ENCODE assay signal across 21 cellular contexts in the genomic region with DNA sequence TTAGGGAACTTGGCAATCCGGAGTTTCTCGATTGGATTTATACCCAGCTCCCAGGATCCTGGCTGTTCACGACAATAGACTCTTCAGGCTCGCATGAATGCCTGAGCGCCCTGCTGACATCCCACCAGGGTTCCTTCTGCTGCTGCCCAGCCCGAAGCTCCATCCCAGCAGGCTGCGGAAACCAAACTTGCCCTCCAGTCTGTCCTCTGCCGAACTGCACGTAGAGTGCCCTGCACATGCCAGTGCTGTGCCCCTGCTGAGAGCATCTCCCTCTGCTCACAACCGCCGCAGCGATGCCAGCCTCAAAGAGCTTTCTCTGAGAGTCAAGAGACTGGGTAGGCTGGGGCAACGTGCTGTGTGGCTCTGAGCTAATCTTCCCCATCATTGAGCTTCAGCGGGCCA. TPM values are rescaled to one million over a fixed set of nuclear protein-coding genes. Genes with fewer than 3 reads are reported as not detected.
DNase-seq lines count a peak whose midpoint lies in the region; ATAC-seq and TF ChIP-seq lines count a peak whose summit lies in the region.
"Had no signal": no experiment of that assay in that cellular context is flagged by ENCODE, and none has a peak within 500 bp of the region (broad histone marks: within the 10 kb centered on the region; RNA-seq: fewer than 3 reads in every experiment).

No MANE protein-coding gene starts in this region.

- peak overlapping the region in 2 of 3 experiments; percentile 17 to 42; a peak in 3 of 7 replicates for H3K27ac Mint-ChIP-seq in H9
- H3K27ac Mint-ChIP-seq: activated B cell treated with CpG ODN at 0.5 μM for 24 hours; activated naive CD8-positive, alpha-beta T cell treated with anti-CD3 and anti-CD28 coated beads, Interleukin-2, amount 50 U/mL, for 24 hours; activated T-helper 2 cell treated with anti-CD3 and anti-CD28 coated beads, Interferon-gamma antibody, Interleukin-2, Interleukin-4, amounts not matched to agents 10 μg/mL and 5 μg/mL and 100 μg/mL, durations not matched to agents 14 hours and 24 hours and 36 hours had no signal

- peak overlapping the region; percentile 69 for H3K4me2 ChIP-seq in H9 (ENCODE audit: insufficient read depth, insufficient read length, low read length)

- H3K79me2 ChIP-seq in H9 (ENCODE audit: insufficient read depth, low read length) = no peaks in the 10 kb centered on the region

- TF ChIP-seq CTCF in H9 (conservative IDR thresholded peaks at IDR 0.05) (no peak), foreskin keratinocyte (conservative IDR thresholded peaks at IDR 0.05) (no peak), mucosa of descending colon (IDR thresholded peaks at IDR 0.05) (no peak)

- H3K27me3 ChIP-seq in H9 (ENCODE audit: insufficient read depth, low read length) (no peaks in the 10 kb centered on the region), foreskin keratinocyte (peaks cover 15% of the 10 kb centered on the region)
- H3K27me3 ChIP-seq: cardiac muscle cell, ovary had no signal

- H3K4me3 Mint-ChIP-seq in H9 = peak overlapping the region; percentile 37 to 70
- H3K4me3 Mint-ChIP-seq: activated B cell treated with CpG ODN at 0.5 μM for 24 hours; activated naive CD8-positive, alpha-beta T cell treated with anti-CD3 and anti-CD28 coated beads, Interleukin-2, amount 50 U/mL, for 24 hours had no signal

- H3K4ac ChIP-seq in H9 (ENCODE audit: low read depth, low read length) = no peak overlapping the region

- no peak overlapping the region for H2BK12ac ChIP-seq in H9 (ENCODE audit: insufficient read length, low read depth, low read length)

- peaks cover 11% of the 10 kb centered on the region for H3K27me3 Mint-ChIP-seq in H9 (ENCODE audit: low read depth)
- H3K27me3 Mint-ChIP-seq: activated B cell treated with CpG ODN at 0.5 μM for 24 hours had no signal

- H3K18ac ChIP-seq in H9 (ENCODE audit: insufficient read length, low read depth, low read length) = no peak overlapping the region

- no peak overlapping the region for H4K5ac ChIP-seq in H9 (ENCODE audit: insufficient read length, low read depth, low read length)

- H2AK5ac ChIP-seq in H9 (ENCODE audit: insufficient read length, low read length) = no peak overlapping the region

- ATAC-seq in GM19351 (IDR thresholded peaks at IDR 0.05; ENCODE audit: unreplicated experiment) = no peak
- ATAC-seq in foreskin keratinocyte = no peak
- ATAC-seq in mucosa of descending colon = no peak
- ATAC-seq: activated naive CD8-positive, alpha-beta T cell treated with anti-CD3 and anti-CD28 coated beads, Interleukin-2, amount 50 U/mL, for 24 hours; left colon had no signal

- no peak overlapping the region for H2BK120ac ChIP-seq in H9 (ENCODE audit: low read depth, low read length, poor library complexity, severe bottlenecking)

- peaks cover 3% of the 10 kb centered on the region; the same call in 1 of the 2 replicates for H3K4me1 ChIP-seq in H9 (ENCODE audit: insufficient read depth, low read length)
- no peaks in the 10 kb centered on the region for H3K4me1 ChIP-seq in foreskin keratinocyte
- no peaks in the 10 kb centered on the region for H3K4me1 ChIP-seq in mucosa of descending colon (ENCODE audit: low read depth)

- no peak overlapping the region for H4K91ac ChIP-seq in H9 (ENCODE audit: insufficient read length, low read depth, low read length)

- no peak overlapping the region for H2AFZ ChIP-seq in H9 (ENCODE audit: low read length)

- intact Hi-C loops in cardiac septum (cut with DNase I) = no loop called here
- intact Hi-C loops in mucosa of descending colon (cut with DNase I, micrococcal nuclease) = no loop called here

- WGBS in H9 (ENCODE audit: extremely low coverage, insufficient read length, low lambda C conversion rate) = no CpG with 5 or more reads among the region's 14 CpGs

- H2BK20ac ChIP-seq in H9 (ENCODE audit: low read depth, low read length, poor library complexity, severe bottlenecking) = no peak overlapping the region

- no peak overlapping the region for H3K56ac ChIP-seq in H9 (ENCODE audit: insufficient read length, low read depth, low read length)

- H3K23ac ChIP-seq in H9 (ENCODE audit: insufficient read length, low read depth, low read length) = no peak overlapping the region

- H3K23me2 ChIP-seq in H9 (ENCODE audit: insufficient read length, low read depth, low read length, poor library complexity, severe bottlenecking) = no peaks in the 10 kb centered on the region

- no peak overlapping the region for H2BK5ac ChIP-seq in H9 (ENCODE audit: insufficient read length, low read length)

- H2BK15ac ChIP-seq in H9 (ENCODE audit: low read depth, low read length) = 0 out of 2 replicates have a peak overlapping the region, but pooled peaks have one; percentile 6

- no peak overlapping the region for H3K4me3 ChIP-seq in mucosa of descending colon
- H3K4me3 ChIP-seq: cardiac muscle cell, ovary had no signal

- H3K9me3 Mint-ChIP-seq in H9 = no peaks in the 10 kb centered on the region

- DNase-seq in H9 = peak; percentile 58
- DNase-seq in NCI-H446 treated with DMSO at 0.1 percent for 48 hours (lab: John Stamatoyannopoulos, UW) = peak; percentile 9
- DNase-seq in cardiac septum (ENCODE audit: low spot score) = peak; percentile 77
- peak; percentile 5 for DNase-seq in midbrain (lab: John Stamatoyannopoulos, UW)
- DNase-seq in COLO668 (lab: John Stamatoyannopoulos, UW; ENCODE audit: unreplicated experiment) = no peak
- no peak for DNase-seq in foreskin keratinocyte
- no peak for DNase-seq in mucosa of descending colon
- DNase-seq: activated B cell treated with CpG ODN at 0.5 μM for 24 hours; activated naive CD8-positive, alpha-beta T cell treated with anti-CD3 and anti-CD28 coated beads, Interleukin-2, amount 50 U/mL, for 24 hours; effector CD4-positive, alpha-beta T cell; GDM1; KG1; left colon; NCI-H1048; ovary; SIG-M5; stimulated activated CD4-positive, alpha-beta T cell treated with anti-CD3 and anti-CD28 coated beads, Interleukin-4, amount 100 ng/mL, for 1 hour; T-helper 2 cell had no signal

- H4K20me1 ChIP-seq in H9 (ENCODE audit: control insufficient read depth, insufficient read depth, insufficient read length) = no peaks in the 10 kb centered on the region

- H3K36me3 Mint-ChIP-seq in H9 (ENCODE audit: insufficient read depth in 1 of 3, low read depth in 3 of 3) = peaks cover 2 to 5% (median 4%) of the 10 kb centered on the region in 3 experiments; a peak in 4 of 7 replicates

- no peaks in the 10 kb centered on the region for H3K9me3 ChIP-seq in H9 (ENCODE audit: control insufficient read depth, low read depth, low read length)
- H3K9me3 ChIP-seq in mucosa of descending colon = no peaks in the 10 kb centered on the region
- H3K9me3 ChIP-seq: ovary had no signal

- no peak overlapping the region for H4K8ac ChIP-seq in H9 (replicated peaks; ENCODE audit: insufficient read length, low read depth, low read length)

- peak overlapping the region; percentile 63 for H3K14ac ChIP-seq in H9 (ENCODE audit: insufficient read depth, low read length)

- H3T11ph ChIP-seq in H9 (ENCODE audit: low read length) = no peak overlapping the region

- H3K27ac ChIP-seq in H9 (ENCODE audit: insufficient read length, low read depth, low read length) = no peak overlapping the region
- H3K27ac ChIP-seq in foreskin keratinocyte = no peak overlapping the region
- H3K27ac ChIP-seq: cardiac muscle cell, ovary had no signal

- peaks cover 31 to 47% of the 10 kb centered on the region in 2 experiments for H3K4me1 Mint-ChIP-seq in H9
- H3K4me1 Mint-ChIP-seq: activated B cell treated with CpG ODN at 0.5 μM for 24 hours; activated naive CD8-positive, alpha-beta T cell treated with anti-CD3 and anti-CD28 coated beads, Interleukin-2, amount 50 U/mL, for 24 hours had no signal

- no peaks in the 10 kb centered on the region for H3K79me1 ChIP-seq in H9 (ENCODE audit: insufficient read depth, low read depth, low read length, poor library complexity, severe bottlenecking)

- H3K9ac ChIP-seq in H9 (ENCODE audit: extremely low read depth, insufficient read length, low read length) = no peak overlapping the region

- no peaks in the 10 kb centered on the region for H3K36me3 ChIP-seq in mucosa of descending colon (ENCODE audit: low read depth)
- H3K36me3 ChIP-seq: cardiac muscle cell, ovary had no signal

RNA-seq across cellular contexts. Expression of a gene that starts 6.9 kb away (rescaled TPM):
- 23.1 and 25.0 TPM in 2 replicates for total RNA-seq in H9 (2021)
- 17.8 TPM for total RNA-seq in cardiac septum
- total RNA-seq in foreskin keratinocyte = 0.49 and 1.0 TPM in 2 replicates
- polyA plus RNA-seq in foreskin keratinocyte = 0.42 and 0.92 TPM in 2 replicates
- total RNA-seq in mucosa of descending colon = 1 to 10 TPM; 1.3 to 5.7 (median 1.8) TPM

Comparison
In these comparisons a context has a peak if more than half of its experiments do, and no peak if none do; other contexts are left out.
1. DNase-seq: peak in H9 (single experiment), NCI-H446 treated with DMSO at 0.1 percent for 48 hours (single experiment), cardiac septum (single experiment) and midbrain (single experiment); none in COLO668 (single experiment), foreskin keratinocyte (0 of 2) and mucosa of descending colon (0 of 3).